Comparison of ENCODE assay signal across 8 cellular contexts in the genomic region with DNA sequence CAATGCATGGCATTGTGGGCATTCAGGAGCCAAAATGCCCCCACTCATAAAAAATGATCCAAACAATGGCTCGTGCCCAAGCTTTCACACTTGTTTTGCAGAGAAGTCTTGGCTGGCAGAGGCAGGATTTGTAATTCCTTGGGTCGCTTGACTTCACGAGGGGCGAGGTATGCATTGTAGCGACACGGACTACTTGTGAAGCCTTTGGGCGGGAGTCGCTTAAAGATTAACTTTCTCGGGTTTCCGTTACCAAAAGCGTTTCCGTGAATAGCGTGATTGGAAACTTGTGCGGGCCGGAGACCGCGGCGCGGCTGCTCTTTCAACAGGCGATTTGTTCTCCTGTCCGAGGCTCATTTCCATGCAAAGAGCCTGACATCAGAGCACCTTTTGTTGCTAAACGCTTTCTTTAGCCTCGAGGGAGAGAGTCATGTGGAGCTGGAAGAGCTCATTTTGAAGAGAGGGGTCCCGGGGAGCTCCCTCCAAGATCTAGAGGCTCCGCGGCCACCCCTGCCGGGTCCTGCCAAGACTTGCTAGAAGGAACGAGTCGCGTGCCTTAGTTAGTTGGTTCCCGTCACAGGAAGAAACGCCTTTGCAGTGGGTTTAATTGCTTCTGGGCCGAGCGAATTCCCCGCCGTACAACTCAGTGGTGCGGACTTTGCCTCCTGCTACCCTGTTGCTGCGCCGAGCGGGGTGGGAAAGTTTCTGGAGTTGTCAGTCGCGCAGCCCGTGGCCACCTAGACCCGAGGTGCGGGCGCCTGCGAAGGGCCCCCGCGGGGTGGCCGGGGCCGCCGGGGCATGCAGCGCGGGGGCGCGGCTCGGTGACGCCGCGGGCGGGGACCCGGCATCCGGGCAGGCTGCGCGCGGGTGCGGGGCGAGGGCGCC. TPM values are rescaled to one million over a fixed set of nuclear protein-coding genes. Genes with fewer than 3 reads are reported as not detected.
DNase-seq lines count a peak whose midpoint lies in the region; ATAC-seq and TF ChIP-seq lines count a peak whose summit lies in the region.

A gene (plus strand): TSS at position 693 of the 882 bp plus-strand sequence. CDS start 230 bp downstream, outside the sequence.

- no peaks in the 10 kb centered on the region for H3K27me3 ChIP-seq in muscle layer of colon (ENCODE audit: control insufficient read depth in 1 of 2, insufficient read depth in 2 of 2, low read length in 2 of 2)
- H3K27me3 ChIP-seq in thyroid gland: no peaks in the 10 kb centered on the region

- intact Hi-C loops in thyroid gland (cut with DNase I): loop anchor here (10.0 kb wide), 1 partner anchor 122 kb away; no protein-coding TSS in a partner anchor

- H3K9me3 ChIP-seq in muscle layer of colon (ENCODE audit: low read length) (no peaks in the 10 kb centered on the region), thyroid gland (no peaks in the 10 kb centered on the region)

- WGBS in thyroid gland, 2 donors: 0 to 1% methylated on average over 24 to 33 of the region's 69 CpGs

- no peaks in the 10 kb centered on the region for H3K4me1 Mint-ChIP-seq in activated T-helper 17 cell treated with anti-CD3 and anti-CD28 coated beads, Interleukin-2, amount 50 U/mL, for 72 hours

- H3K36me3 Mint-ChIP-seq in activated T-helper 17 cell treated with anti-CD3 and anti-CD28 coated beads, Interleukin-2, amount 50 U/mL, for 72 hours (ENCODE audit: low read depth): no peaks in the 10 kb centered on the region

- TF ChIP-seq CTCF in fibroblast of pulmonary artery (IDR thresholded peaks at IDR 0.05; ENCODE audit: low read length, missing control alignments) (no peak), thyroid gland (IDR thresholded peaks at IDR 0.05) (no peak)

- H3K9ac ChIP-seq in muscle layer of colon (ENCODE audit: low read length): peak within 1 kb of the TSS; percentile 68

- peaks cover 13% of the 10 kb centered on the region for H3K4me1 ChIP-seq in muscle layer of colon (ENCODE audit: insufficient read depth, low read length)
- H3K4me1 ChIP-seq in thyroid gland: peaks cover 35 to 43% of the 10 kb centered on the region in 2 donors

- H3K4me3 ChIP-seq in fibroblast of pulmonary artery (replicated peaks; ENCODE audit: low read depth, low read length): peak within 1 kb of the TSS; percentile 79
- peak within 1 kb of the TSS; percentile 70 to 72 for H3K4me3 ChIP-seq in muscle layer of colon (ENCODE audit: low read depth in 1 of 2, low read length in 2 of 2)
- peak within 1 kb of the TSS; percentile 64 to 76 (median 72) for H3K4me3 ChIP-seq in thyroid gland (replicated peaks in 1 of 3)

- peak within 1 kb of the TSS; percentile 69 for H3K27ac Mint-ChIP-seq in activated T-helper 17 cell treated with anti-CD3 and anti-CD28 coated beads, Interleukin-2, amount 50 U/mL, for 72 hours

- H3K36me3 ChIP-seq in muscle layer of colon (ENCODE audit: insufficient read depth, low read length): no peaks in the 10 kb centered on the region
- no peaks in the 10 kb centered on the region for H3K36me3 ChIP-seq in thyroid gland

- H3K27ac ChIP-seq in muscle layer of colon (ENCODE audit: low read depth, low read length) (peak within 1 kb of the TSS; percentile 65), thyroid gland (peak within 1 kb of the TSS; percentile 95 to 97 (median 96))

- peak; percentile 1 for DNase-seq in stimulated activated CD4-positive, alpha-beta T cell treated with anti-CD3 and anti-CD28 coated beads, Interleukin-12 subunit alpha, Interleukin-12 subunit beta, amount 100 ng/mL, for 4 hours
- no peak for DNase-seq in stimulated activated CD4-positive, alpha-beta T cell treated with anti-CD3 and anti-CD28 coated beads, Interleukin-1b, Interleukin-23, amount 100 ng/mL, for 48 hours
- DNase-seq in NCI-H2227 treated with DMSO at 0.1 percent for 48 hours (lab: John Stamatoyannopoulos, UW) (peak; percentile 55), fibroblast of pulmonary artery (ENCODE audit: low read depth) (peak; percentile 87), thyroid gland (peak; percentile 72)

- no peaks in the 10 kb centered on the region for H3K9me3 Mint-ChIP-seq in activated T-helper 17 cell treated with anti-CD3 and anti-CD28 coated beads, Interleukin-2, amount 50 U/mL, for 72 hours

- peaks cover 35% of the 10 kb centered on the region for H3K27me3 Mint-ChIP-seq in activated T-helper 17 cell treated with anti-CD3 and anti-CD28 coated beads, Interleukin-2, amount 50 U/mL, for 72 hours

- peak; percentile 73 for ATAC-seq in HG02981 (IDR thresholded peaks at IDR 0.05; ENCODE audit: unreplicated experiment)
- peak; percentile 65 for ATAC-seq in activated T-helper 17 cell treated with anti-CD3 and anti-CD28 coated beads, Interleukin-2, amount 50 U/mL, for 72 hours (replicated peaks)

- TF ChIP-seq POLR2A in thyroid gland (IDR thresholded peaks at IDR 0.05): peak; percentile 8 to 70

- H3K4me3 Mint-ChIP-seq in activated T-helper 17 cell treated with anti-CD3 and anti-CD28 coated beads, Interleukin-2, amount 50 U/mL, for 72 hours: peak within 1 kb of the TSS; percentile 74

RNA-seq across cellular contexts. Expression of the gene that starts here (rescaled TPM):
- 1 to 10 TPM; 1.8 to 2.9 TPM for total RNA-seq in activated T-helper 17 cell treated with anti-CD3 and anti-CD28 coated beads, Interleukin-2, amount 50 U/mL, for 72 hours
- 100 to 1,000 TPM; 154 to 235 (median 190) TPM for total RNA-seq in thyroid gland

Comparison
In these comparisons a context has a peak if more than half of its experiments do, and no peak if none do; other contexts are left out.
1. RNA of the gene that starts here (total RNA-seq): 154 to 235 TPM in thyroid gland; 1.8 to 2.9 TPM in activated T-helper 17 cell treated with anti-CD3 and anti-CD28 coated beads, Interleukin-2, amount 50 U/mL, for 72 hours; every median in the first group is over 10 times any median in the second.
2. Peak in every context shown above with its lines, with median percentiles within 50 percentile points of each other: H3K4me3 ChIP-seq.